8 cellular contexts compared by ENCODE assay signal in genomic region chr1:44609412-44609767, GRCh38.
A peak's percentile ranks its signal among the peaks of the same experiment; 100 is the strongest.
DNase-seq lines count a peak whose midpoint lies in the region; ATAC-seq and TF ChIP-seq lines count a peak whose summit lies in the region.

No MANE protein-coding gene starts in this region.

- ATAC-seq in HG02852 (IDR thresholded peaks at IDR 0.05; ENCODE audit: unreplicated experiment) = no peak

- 23 to 27% (median 23%) methylated on average over 10 of the region's 10 CpGs for WGBS in ovary, 3 donors

- H3K27ac ChIP-seq in WERI-Rb-1 (peak overlapping the region; percentile 51; the same call in 1 of the 2 replicates), ovary (no peak overlapping the region)

- no peak for DNase-seq in AG09309 (ENCODE audit: low read depth)
- peak; percentile 56 for DNase-seq in HEK293T (ENCODE audit: extremely low spot score)
- peak; percentile 90 for DNase-seq in WERI-Rb-1
- DNase-seq in erythroblast (lab: John Stamatoyannopoulos, UW) = peak; percentile 65 to 79
- peak; percentile 48 to 68 (median 66) for DNase-seq in ovary
- DNase-seq in NCI-H345 treated with DMSO at 0.1 percent for 48 hours (lab: John Stamatoyannopoulos, UW; ENCODE audit: unreplicated experiment) = no peak
- DNase-seq in DMS79 (lab: John Stamatoyannopoulos, UW) = no peak

- CTCF ChIA-PET in HEK293T (lab: Yijun Ruan, JAX) = interaction anchor here (0.5 to 3.5 kb wide), 8 partner anchors 15 to 294 kb away, joined by 3 to 26 read pairs (median 6); no protein-coding TSS in a partner anchor

- TF ChIP-seq POLR2A in erythroblast (IDR thresholded peaks at IDR 0.05; ENCODE audit: low read length) = no peak
- TF ChIP-seq POLR2A in ovary (IDR thresholded peaks at IDR 0.05) = no peak

- H3K9me3 ChIP-seq in WERI-Rb-1 (ENCODE audit: severe bottlenecking) = no peaks in the 10 kb centered on the region
- no peaks in the 10 kb centered on the region for H3K9me3 ChIP-seq in ovary

- no peaks in the 10 kb centered on the region for H3K4me1 ChIP-seq in ovary (ENCODE audit: insufficient read depth)

- POLR2A ChIA-PET in HEK293T (lab: Yijun Ruan, JAX) = interaction anchor here (2.7 to 4.2 kb wide), 3 partner anchors 23 to 112 kb away, joined by 9 to 47 read pairs (median 20); no protein-coding TSS in a partner anchor

- intact Hi-C loops in ovary (cut with DNase I) = loop anchor here in 1 of 4 donors (5.0 kb wide), 1 partner anchor 43 kb away; no protein-coding TSS in a partner anchor

- H3K4me3 ChIP-seq in AG09309 (ENCODE audit: control insufficient read depth, low read depth, low read length) = no peak overlapping the region
- no peak overlapping the region for H3K4me3 ChIP-seq in WERI-Rb-1 (ENCODE audit: low read depth, low read length)
- no peak overlapping the region for H3K4me3 ChIP-seq in ovary

- TF ChIP-seq EP300 in ovary (IDR thresholded peaks at IDR 0.05) = no peak

- H3K27me3 ChIP-seq in WERI-Rb-1 (ENCODE audit: insufficient read depth, low read depth, severe bottlenecking) = no peaks in the 10 kb centered on the region
- H3K27me3 ChIP-seq in ovary = no peaks in the 10 kb centered on the region

- H3K36me3 ChIP-seq in WERI-Rb-1 (no peaks in the 10 kb centered on the region), ovary (no peaks in the 10 kb centered on the region)

- TF ChIP-seq CTCF in AG09309 (IDR thresholded peaks at IDR 0.05; ENCODE audit: control insufficient read depth, insufficient read depth, low read depth, low read length, missing control alignments) (peak; percentile 74), WERI-Rb-1 (IDR thresholded peaks at IDR 0.05; ENCODE audit: low read depth, low read length) (peak; percentile 80), ovary (IDR thresholded peaks at IDR 0.05) (peak in 2 of 3 donors; percentile 37 to 43)

TF ChIP-seq in HEK293T, 16 proteins besides CTCF, POLR2A, EP300 and RAD21:
- TF ChIP-seq PKNOX1 (IDR thresholded peaks at IDR 0.05) = no peak

Comparison
In these comparisons a context has a peak if more than half of its experiments do, and no peak if none do; other contexts are left out.
1. DNase-seq: peak in HEK293T (single experiment), WERI-Rb-1 (single experiment), erythroblast (2 of 2) and ovary (5 of 5); none in AG09309 (single experiment), NCI-H345 treated with DMSO at 0.1 percent for 48 hours (single experiment) and DMS79 (single experiment).
2. Peak in every context shown above with its lines, with median percentiles within 50 percentile points of each other: CTCF ChIP-seq.